In the genomic region with DNA sequence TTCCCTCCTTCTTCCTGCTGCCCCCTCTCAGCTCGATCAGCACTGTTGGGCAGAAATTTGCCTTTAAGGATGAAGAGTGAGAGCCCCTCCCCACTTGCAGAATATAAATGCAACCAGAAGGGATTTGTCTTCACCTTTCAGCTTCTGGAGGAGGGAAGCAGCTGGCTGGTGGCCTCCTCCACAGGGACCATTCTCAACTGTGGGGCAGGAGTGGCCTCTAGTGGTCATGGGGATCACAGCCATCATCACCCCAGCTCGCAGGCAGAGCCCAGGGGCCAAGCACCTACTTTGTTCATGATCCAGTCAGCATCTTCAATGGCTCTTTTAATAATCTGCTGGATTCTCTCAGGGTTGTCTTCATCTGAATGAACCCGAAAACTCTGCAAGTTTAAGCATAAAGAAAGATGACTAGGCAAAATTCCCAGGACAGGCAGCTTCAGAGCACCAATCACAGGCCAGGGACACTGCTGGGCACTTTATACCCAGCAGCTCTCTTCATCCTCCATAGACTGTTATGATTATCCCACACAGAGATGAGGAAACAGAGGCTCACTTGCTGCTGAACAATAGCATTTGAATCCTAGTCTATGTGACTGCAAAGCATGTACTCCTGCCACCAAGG, we compare ENCODE assay signal across 8 cellular contexts. TPM values are rescaled to one million over a fixed set of nuclear protein-coding genes. Genes with fewer than 3 reads are reported as not detected.
A peak's percentile ranks its signal among the peaks of the same experiment; 100 is the strongest.
DNase-seq lines count a peak whose midpoint lies in the region; ATAC-seq and TF ChIP-seq lines count a peak whose summit lies in the region.

No MANE protein-coding gene starts in this region.

- H3K9me3 Mint-ChIP-seq in activated CD4-positive, alpha-beta T cell treated with anti-CD3 and anti-CD28 coated beads, Interleukin-2, amount 10 ng/mL, durations not matched to agents 7 days and 5 days, result no peaks in the 10 kb centered on the region

- H3K27me3 ChIP-seq in colonic mucosa, result no peaks in the 10 kb centered on the region
- no peaks in the 10 kb centered on the region for H3K27me3 ChIP-seq in liver (ENCODE audit: control insufficient read depth in 4 of 4, insufficient read depth in 4 of 4, low read length in 3 of 4)

- TF ChIP-seq POLR2A in GM18505 (IDR thresholded peaks at IDR 0.05; ENCODE audit: borderline replicate concordance, extremely low read depth, insufficient read depth, insufficient read length), result no peak

- H3K27me3 Mint-ChIP-seq in activated CD4-positive, alpha-beta T cell treated with anti-CD3 and anti-CD28 coated beads, Interleukin-2, amount 10 ng/mL, durations not matched to agents 7 days and 5 days, result no peaks in the 10 kb centered on the region

- H3K4me3 Mint-ChIP-seq in activated CD4-positive, alpha-beta T cell treated with anti-CD3 and anti-CD28 coated beads, Interleukin-2, amount 10 ng/mL, durations not matched to agents 7 days and 5 days, result no peak overlapping the region

- intact Hi-C loops in colonic mucosa (cut with DNase I), result loop anchor here (2.0 to 5.0 kb wide), 3 partner anchors 75 to 228 kb away; no protein-coding TSS in a partner anchor

- H3K9ac ChIP-seq in colonic mucosa (ENCODE audit: low read depth in 2 of 2, low read length in 2 of 2) (no peak overlapping the region), liver (ENCODE audit: low read depth in 1 of 2, low read length in 2 of 2) (no peak overlapping the region)

- WGBS in liver, result 37% methylated on average over 3 of the region's 3 CpGs

- POLR2A ChIA-PET in activated CD4-positive, alpha-beta T cell treated with anti-CD3 and anti-CD28 coated beads, Interleukin-2, amount 10 ng/mL, durations not matched to agents 7 days and 5 days (lab: Charles Lee), result interaction anchor here (0.6 to 2.9 kb wide), 3 partner anchors 16 to 75 kb away, joined by 4 to 22 read pairs (median 12); no protein-coding TSS in a partner anchor

- peaks cover 33% of the 10 kb centered on the region for H3K4me1 Mint-ChIP-seq in activated CD4-positive, alpha-beta T cell treated with anti-CD3 and anti-CD28 coated beads, Interleukin-2, amount 10 ng/mL, durations not matched to agents 7 days and 5 days

- peak; percentile 75 for ATAC-seq in HG02610 (IDR thresholded peaks at IDR 0.05; ENCODE audit: unreplicated experiment)
- ATAC-seq in GM18505 (IDR thresholded peaks at IDR 0.05; ENCODE audit: unreplicated experiment), result no peak

- no peaks in the 10 kb centered on the region for H3K9me3 ChIP-seq in colonic mucosa
- no peaks in the 10 kb centered on the region for H3K9me3 ChIP-seq in liver (ENCODE audit: control insufficient read depth in 4 of 4, low read length in 3 of 4)

- DNase-seq in DMS53 (lab: John Stamatoyannopoulos, UW), result peak; percentile 94
- peak; percentile 76 for DNase-seq in NCI-H510A treated with DMSO at 0.1 percent for 48 hours (lab: John Stamatoyannopoulos, UW)
- peak; percentile 79 for DNase-seq in activated CD4-positive, alpha-beta T cell treated with anti-CD3 and anti-CD28 coated beads, Interleukin-2, amount 10 ng/mL, durations not matched to agents 7 days and 5 days
- peak; percentile 87 for DNase-seq in colonic mucosa
- peak; percentile 17 for DNase-seq in stimulated activated CD8-positive, alpha-beta memory T cell treated with anti-CD3 and anti-CD28 coated beads, Interleukin-12 subunit alpha, Interleukin-12 subunit beta, amount 100 ng/mL, for 24 hours (ENCODE audit: extremely low read depth)

- H3K4me3 ChIP-seq in colonic mucosa (no peak overlapping the region), liver (ENCODE audit: low read depth in 1 of 3, low read length in 3 of 3) (no peak overlapping the region)

- H3K36me3 ChIP-seq in colonic mucosa (no peaks in the 10 kb centered on the region), liver (ENCODE audit: control insufficient read depth in 4 of 4, insufficient read depth in 3 of 4, low read depth in 1 of 4, low read length in 3 of 4) (peaks cover 0 to 2% (median under 1%) of the 10 kb centered on the region in 4 donors)

- H3K36me3 Mint-ChIP-seq in activated CD4-positive, alpha-beta T cell treated with anti-CD3 and anti-CD28 coated beads, Interleukin-2, amount 10 ng/mL, durations not matched to agents 7 days and 5 days (ENCODE audit: low read depth), result peaks cover 1% of the 10 kb centered on the region

- TF ChIP-seq CTCF in colonic mucosa (IDR thresholded peaks at IDR 0.05), result peak; percentile 81
- TF ChIP-seq CTCF in liver (IDR thresholded peaks at IDR 0.05; ENCODE audit: low read depth, low read length, missing input control), result peak; percentile 94

- H3K27ac ChIP-seq in colonic mucosa, result no peak overlapping the region
- H3K27ac ChIP-seq in liver (ENCODE audit: low read depth in 1 of 2, low read length in 2 of 2), result no peak overlapping the region

- CTCF ChIA-PET in activated CD4-positive, alpha-beta T cell treated with anti-CD3 and anti-CD28 coated beads, Interleukin-2, amount 10 ng/mL, durations not matched to agents 7 days and 5 days (lab: Charles Lee), result interaction anchor here (0.6 to 10.0 kb wide), 24 partner anchors 8 to 371 kb away, joined by 3 to 225 read pairs (median 4); partner anchors contain the start of genes LYRM9 and NOS2

- TF ChIP-seq RAD21 in liver (IDR thresholded peaks at IDR 0.05), result peak; percentile 97 to 99

- H3K4me1 ChIP-seq in colonic mucosa (no peaks in the 10 kb centered on the region), liver (ENCODE audit: control insufficient read depth in 4 of 4, insufficient read depth in 4 of 4, low read length in 3 of 4) (no peaks in the 10 kb centered on the region)

- H3K27ac Mint-ChIP-seq in activated CD4-positive, alpha-beta T cell treated with anti-CD3 and anti-CD28 coated beads, Interleukin-2, amount 10 ng/mL, durations not matched to agents 7 days and 5 days, result peak overlapping the region; percentile 65

TF ChIP-seq in liver, 16 proteins besides CTCF, POLR2A, EP300 and RAD21:
- TF ChIP-seq YY1 (IDR thresholded peaks at IDR 0.05) (no peak), FOXA1 (IDR thresholded peaks at IDR 0.05) (no peak), GABPA (IDR thresholded peaks at IDR 0.05 in 1 of 2, conservative IDR thresholded peaks at IDR 0.05 in 1 of 2) (no peak), EGR1 (IDR thresholded peaks at IDR 0.05; ENCODE audit: low read depth in 2 of 2) (no peak), HNF4G (IDR thresholded peaks at IDR 0.05) (no peak), TAF1 (conservative IDR thresholded peaks at IDR 0.05) (no peak), HNF4A (conservative IDR thresholded peaks at IDR 0.05) (no peak), JUND (IDR thresholded peaks at IDR 0.05) (no peak), ATF3 (IDR thresholded peaks at IDR 0.05) (no peak)
- TF ChIP-seq, protein P1, sequence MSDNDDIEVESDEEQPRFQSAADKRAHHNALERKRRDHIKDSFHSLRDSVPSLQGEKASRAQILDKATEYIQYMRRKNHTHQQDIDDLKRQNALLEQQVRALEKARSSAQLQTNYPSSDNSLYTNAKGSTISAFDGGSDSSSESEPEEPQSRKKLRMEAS (IDR thresholded peaks at IDR 0.05), result no peak
TF ChIP-seq in liver: peak in this region for 0.

RNA-seq across cellular contexts. Expression of gene LYRM9, which starts 13.1 kb away (rescaled TPM):
- total RNA-seq in activated CD4-positive, alpha-beta T cell treated with anti-CD3 and anti-CD28 coated beads, Interleukin-2, amount 10 ng/mL, durations not matched to agents 7 days and 5 days, result 1 to 10 TPM; 5.9 to 6.1 TPM
- total RNA-seq in colonic mucosa (1 to 10 TPM; 2.7 to 2.9 TPM), liver (1 to 10 TPM; 4.2 to 4.4 TPM)
- 1 to 10 TPM; 3.8 to 4.0 TPM for polyA plus RNA-seq in liver

Comparison
In these comparisons a context has a peak if more than half of its experiments do, and no peak if none do; other contexts are left out.
1. DNase-seq: peak in every context shown above with its lines; median percentile 94 in DMS53; 87 in colonic mucosa; 79 in activated CD4-positive, alpha-beta T cell treated with anti-CD3 and anti-CD28 coated beads, Interleukin-2, amount 10 ng/mL, durations not matched to agents 7 days and 5 days; 76 in NCI-H510A treated with DMSO at 0.1 percent for 48 hours; 17 in stimulated activated CD8-positive, alpha-beta memory T cell treated with anti-CD3 and anti-CD28 coated beads, Interleukin-12 subunit alpha, Interleukin-12 subunit beta, amount 100 ng/mL, for 24 hours.